Comparison of ENCODE assay signal across 2 cellular contexts in the genomic region with DNA sequence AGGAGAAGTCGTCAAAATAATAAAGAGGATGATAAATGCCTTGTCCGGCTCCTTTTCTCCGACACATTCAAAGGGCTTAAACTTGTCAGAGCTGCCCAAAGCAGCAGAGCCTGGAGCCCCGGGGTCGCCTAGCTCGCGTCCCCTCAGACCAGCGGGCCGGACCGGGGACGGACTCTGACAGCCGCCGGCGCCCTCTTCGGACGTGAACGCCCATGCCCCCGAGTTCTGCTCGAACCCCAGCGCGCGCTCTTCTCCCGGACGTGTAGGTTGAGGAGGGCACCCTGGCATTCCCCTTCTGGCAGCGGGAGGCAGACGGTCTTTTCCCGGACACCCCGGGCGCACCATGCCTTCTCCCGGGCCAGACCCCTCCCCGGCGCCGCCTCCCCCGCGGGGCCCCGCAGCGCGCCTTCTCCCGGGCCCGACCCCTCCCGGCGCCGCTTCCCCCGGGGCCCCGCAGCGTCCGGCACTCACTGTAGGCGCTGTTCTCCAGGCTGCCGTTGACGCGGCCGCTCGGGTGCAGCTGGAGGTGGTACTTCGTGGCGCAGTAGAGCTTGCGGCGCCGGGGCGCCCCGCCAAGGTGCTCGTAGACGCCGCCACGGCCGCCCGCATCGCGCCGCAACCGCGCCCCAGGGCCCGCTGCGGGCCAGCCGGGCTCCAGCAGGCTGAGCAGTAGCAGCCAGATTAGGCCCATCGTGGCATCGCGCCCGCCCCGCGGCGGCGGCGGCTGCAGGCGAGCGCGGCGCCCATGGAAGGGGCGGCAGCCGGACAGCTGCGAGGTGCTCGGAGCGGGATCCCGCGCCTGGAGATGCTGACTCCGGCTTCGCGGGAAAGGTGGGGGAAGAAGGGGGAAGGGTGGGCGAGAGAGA.
TF ChIP-seq lines count a peak whose summit lies in the region.

No MANE protein-coding gene starts in this region.

TF ChIP-seq in HEK293, 187 proteins besides CTCF, POLR2A, EP300 and RAD21:
- TF ChIP-seq ZNF837 (tag by site-specific recombination; IDR thresholded peaks at IDR 0.05) (no peak), ZNF391 (tag by site-specific recombination; IDR thresholded peaks at IDR 0.05; ENCODE audit: borderline replicate concordance, low read depth) (no peak), ZBTB20 (tag by site-specific recombination; IDR thresholded peaks at IDR 0.05) (peak; percentile 78), ZIC2 (tag by site-specific recombination; IDR thresholded peaks at IDR 0.05) (0 out of 2 replicates have a peak, but pooled peaks have one; percentile 5)

TF ChIP-seq in GM12878, 131 proteins besides CTCF, POLR2A, EP300 and RAD21:
- TF ChIP-seq, protein P1, sequence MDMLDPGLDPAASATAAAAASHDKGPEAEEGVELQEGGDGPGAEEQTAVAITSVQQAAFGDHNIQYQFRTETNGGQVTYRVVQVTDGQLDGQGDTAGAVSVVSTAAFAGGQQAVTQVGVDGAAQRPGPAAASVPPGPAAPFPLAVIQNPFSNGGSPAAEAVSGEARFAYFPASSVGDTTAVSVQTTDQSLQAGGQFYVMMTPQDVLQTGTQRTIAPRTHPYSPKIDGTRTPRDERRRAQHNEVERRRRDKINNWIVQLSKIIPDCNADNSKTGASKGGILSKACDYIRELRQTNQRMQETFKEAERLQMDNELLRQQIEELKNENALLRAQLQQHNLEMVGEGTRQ (IDR thresholded peaks at IDR 0.05; ENCODE audit: borderline replicate concordance, low read depth, low read length): no peak
- peak; percentile 4 for TF ChIP-seq SUZ12 (IDR thresholded peaks at IDR 0.05; ENCODE audit: unreplicated experiment)
